In the genomic region with DNA sequence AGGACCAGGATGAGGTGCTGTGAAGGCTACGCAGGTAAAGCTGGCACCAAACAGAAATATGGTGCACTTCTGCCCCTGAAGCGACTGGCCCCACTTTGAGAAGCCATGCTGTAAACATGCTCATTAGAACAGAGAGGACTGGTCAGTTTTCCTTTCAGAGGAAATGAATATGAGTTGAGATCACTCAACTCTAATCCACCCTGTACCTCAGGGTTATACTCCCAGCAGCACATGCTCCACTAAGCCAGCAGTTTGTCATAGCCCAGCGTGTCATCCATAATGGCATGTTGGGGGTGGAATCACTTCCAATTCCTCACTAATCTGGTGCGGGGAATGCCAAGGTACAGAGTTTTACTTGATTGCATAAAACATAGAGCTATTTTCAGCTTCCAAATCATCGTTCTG, we compare ENCODE assay signal across 1 cellular context.
TF ChIP-seq lines count a peak whose summit lies in the region.

No MANE protein-coding gene starts in this region.

TF ChIP-seq in GM23338, 12 proteins besides CTCF, POLR2A, EP300 and RAD21 (continued from another document):
- TF ChIP-seq, protein P1, sequence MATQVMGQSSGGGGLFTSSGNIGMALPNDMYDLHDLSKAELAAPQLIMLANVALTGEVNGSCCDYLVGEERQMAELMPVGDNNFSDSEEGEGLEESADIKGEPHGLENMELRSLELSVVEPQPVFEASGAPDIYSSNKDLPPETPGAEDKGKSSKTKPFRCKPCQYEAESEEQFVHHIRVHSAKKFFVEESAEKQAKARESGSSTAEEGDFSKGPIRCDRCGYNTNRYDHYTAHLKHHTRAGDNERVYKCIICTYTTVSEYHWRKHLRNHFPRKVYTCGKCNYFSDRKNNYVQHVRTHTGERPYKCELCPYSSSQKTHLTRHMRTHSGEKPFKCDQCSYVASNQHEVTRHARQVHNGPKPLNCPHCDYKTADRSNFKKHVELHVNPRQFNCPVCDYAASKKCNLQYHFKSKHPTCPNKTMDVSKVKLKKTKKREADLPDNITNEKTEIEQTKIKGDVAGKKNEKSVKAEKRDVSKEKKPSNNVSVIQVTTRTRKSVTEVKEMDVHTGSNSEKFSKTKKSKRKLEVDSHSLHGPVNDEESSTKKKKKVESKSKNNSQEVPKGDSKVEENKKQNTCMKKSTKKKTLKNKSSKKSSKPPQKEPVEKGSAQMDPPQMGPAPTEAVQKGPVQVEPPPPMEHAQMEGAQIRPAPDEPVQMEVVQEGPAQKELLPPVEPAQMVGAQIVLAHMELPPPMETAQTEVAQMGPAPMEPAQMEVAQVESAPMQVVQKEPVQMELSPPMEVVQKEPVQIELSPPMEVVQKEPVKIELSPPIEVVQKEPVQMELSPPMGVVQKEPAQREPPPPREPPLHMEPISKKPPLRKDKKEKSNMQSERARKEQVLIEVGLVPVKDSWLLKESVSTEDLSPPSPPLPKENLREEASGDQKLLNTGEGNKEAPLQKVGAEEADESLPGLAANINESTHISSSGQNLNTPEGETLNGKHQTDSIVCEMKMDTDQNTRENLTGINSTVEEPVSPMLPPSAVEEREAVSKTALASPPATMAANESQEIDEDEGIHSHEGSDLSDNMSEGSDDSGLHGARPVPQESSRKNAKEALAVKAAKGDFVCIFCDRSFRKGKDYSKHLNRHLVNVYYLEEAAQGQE (IDR thresholded peaks at IDR 0.05; ENCODE audit: unreplicated experiment), result no peak
- TF ChIP-seq NANOG (IDR thresholded peaks at IDR 0.05; ENCODE audit: borderline replicate concordance) (no peak), EZH2 (IDR thresholded peaks at IDR 0.05; ENCODE audit: low read depth, unreplicated experiment) (no peak), ZNF114 (CRISPR knock-in tag; IDR thresholded peaks at IDR 0.05) (no peak), CREB1 (CRISPR knock-in tag; IDR thresholded peaks at IDR 0.05; ENCODE audit: low read depth) (no peak), EZH2phosphoT487 (IDR thresholded peaks at IDR 0.05; ENCODE audit: unreplicated experiment) (no peak), ZNF331 (CRISPR knock-in tag; IDR thresholded peaks at IDR 0.05; ENCODE audit: low read depth) (no peak)
